ENCODE assay signal across 15 cellular contexts in genomic region chr6:87763901-87764300, GRCh38.
A peak's percentile ranks its signal among the peaks of the same experiment; 100 is the strongest.
DNase-seq lines count a peak whose midpoint lies in the region; ATAC-seq and TF ChIP-seq lines count a peak whose summit lies in the region.
"Had no signal": no experiment of that assay in that cellular context is flagged by ENCODE, and none has a peak within 500 bp of the region (broad histone marks: within the 10 kb centered on the region; RNA-seq: fewer than 3 reads in every experiment).

No MANE protein-coding gene starts in this region.

- H3K4me1 ChIP-seq in GM23338 (ENCODE audit: insufficient read depth) = no peaks in the 10 kb centered on the region
- peaks cover 0 to 13% (median 4%) of the 10 kb centered on the region in 6 donors for H3K4me1 ChIP-seq in spleen

- TF ChIP-seq POLR2A in spleen (IDR thresholded peaks at IDR 0.05) = no peak

- H3F3A ChIP-seq in GM23338 (replicated peaks; ENCODE audit: low read depth) = no peaks in the 10 kb centered on the region

- H3K36me3 ChIP-seq in GM23338 (ENCODE audit: insufficient read depth) (no peaks in the 10 kb centered on the region), spleen (no peaks in the 10 kb centered on the region)
- H3K36me3 ChIP-seq: BLaER1 treated with 17β-estradiol and CSF1 and Interleukin-3, amounts not matched to agents 10 nM and 100 nM had no signal

- ATAC-seq in GM23338 = no peak
- ATAC-seq in stimulated activated naive CD8-positive, alpha-beta T cell treated with anti-CD3 and anti-CD28 coated beads, Interleukin-15, Interleukin-2, amounts not matched to agents 100 U/mL and 50 U/mL, for 24 hours = no peak

- no peak overlapping the region for H3K4me3 ChIP-seq in GM23338
- H3K4me3 ChIP-seq in spleen = no peak overlapping the region
- H3K4me3 ChIP-seq: BLaER1 treated with 17β-estradiol and CSF1 and Interleukin-3, amounts not matched to agents 10 nM and 100 nM had no signal

- no peak for DNase-seq in GM23338 (ENCODE audit: low spot score)
- peak; percentile 5 for DNase-seq in RWPE1 (ENCODE audit: low spot score)
- DNase-seq in fibroblast of peridontal ligament (ENCODE audit: extremely low read depth) = peak; percentile 44
- DNase-seq in neural crest cell (ENCODE audit: low read depth, low spot score) = no peak
- DNase-seq in NCI-H2107 (lab: John Stamatoyannopoulos, UW) = no peak
- DNase-seq in spleen = no peak
- no peak for DNase-seq in stimulated activated naive CD8-positive, alpha-beta T cell treated with anti-CD3 and anti-CD28 coated beads, Interleukin-15, Interleukin-2, amounts not matched to agents 100 U/mL and 50 U/mL, for 24 hours
- no peak for DNase-seq in NCI-H1417 treated with DMSO at 0.1 percent for 48 hours (lab: John Stamatoyannopoulos, UW)
- DNase-seq: ACHN; CD4-positive, CD25-positive, alpha-beta regulatory T cell; DMS53; GF-D8; HCEC 1CT; HFFc6 had no signal

- H3K36me3 Mint-ChIP-seq in GM23338 (ENCODE audit: low read depth) (no peaks in the 10 kb centered on the region), neural crest cell (ENCODE audit: low read depth) (no peaks in the 10 kb centered on the region)
- H3K36me3 Mint-ChIP-seq: CD4-positive, CD25-positive, alpha-beta regulatory T cell had no signal

- no peaks in the 10 kb centered on the region for H3K9me3 ChIP-seq in spleen
- H3K9me3 ChIP-seq: BLaER1 treated with 17β-estradiol and CSF1 and Interleukin-3, amounts not matched to agents 10 nM and 100 nM had no signal

- 0 out of 2 replicates have a peak overlapping the region, but pooled peaks have one; percentile 52 for H2AFZ ChIP-seq in GM23338

- H3K27ac ChIP-seq in GM23338 (ENCODE audit: low read depth) = no peak overlapping the region
- H3K27ac ChIP-seq in RWPE1 = peak overlapping the region; percentile 33; the same call in 1 of the 2 replicates
- H3K27ac ChIP-seq in spleen = no peak overlapping the region
- H3K27ac ChIP-seq: BLaER1 treated with 17β-estradiol and CSF1 and Interleukin-3, amounts not matched to agents 10 nM and 100 nM had no signal

- H3K27ac Mint-ChIP-seq in GM23338 = no peak overlapping the region
- peak overlapping the region; percentile 83 for H3K27ac Mint-ChIP-seq in neural crest cell (ENCODE audit: unreplicated experiment)
- H3K27ac Mint-ChIP-seq: CD4-positive, CD25-positive, alpha-beta regulatory T cell; HFFc6 had no signal

- POLR2A ChIA-PET in RWPE1 (lab: Yijun Ruan, JAX; ENCODE audit: low non-redundant PET) = no interaction called here

- no peaks in the 10 kb centered on the region for H4K20me1 ChIP-seq in GM23338 (replicated peaks; ENCODE audit: insufficient read depth)
- H4K20me1 ChIP-seq: BLaER1 treated with 17β-estradiol and CSF1 and Interleukin-3, amounts not matched to agents 10 nM and 100 nM had no signal

- 63 to 76% (median 67%) methylated on average over 4 of the region's 4 CpGs for WGBS in spleen, 5 donors

- no peaks in the 10 kb centered on the region for H3K9me2 ChIP-seq in GM23338 (ENCODE audit: insufficient read depth)

- no peaks in the 10 kb centered on the region for H3K79me2 ChIP-seq in GM23338 (replicated peaks; ENCODE audit: insufficient read depth)

- H3K27me3 ChIP-seq in GM23338 (ENCODE audit: insufficient read depth) (no peaks in the 10 kb centered on the region), spleen (replicated peaks in 1 of 7) (no peaks in the 10 kb centered on the region)
- H3K27me3 ChIP-seq: BLaER1 treated with 17β-estradiol and CSF1 and Interleukin-3, amounts not matched to agents 10 nM and 100 nM had no signal

- H3K27me3 Mint-ChIP-seq in GM23338 (ENCODE audit: insufficient read depth, low read depth, poor library complexity) (peaks cover 5% of the 10 kb centered on the region), neural crest cell (ENCODE audit: low read depth) (no peaks in the 10 kb centered on the region)
- H3K27me3 Mint-ChIP-seq: CD4-positive, CD25-positive, alpha-beta regulatory T cell had no signal

- no peak for TF ChIP-seq CTCF in GM23338 (conservative IDR thresholded peaks at IDR 0.05; ENCODE audit: low read depth in 2 of 2)
- TF ChIP-seq CTCF in RWPE1 (conservative IDR thresholded peaks at IDR 0.05; ENCODE audit: low read depth) = no peak
- TF ChIP-seq CTCF in neural crest cell (conservative IDR thresholded peaks at IDR 0.05) = no peak
- no peak for TF ChIP-seq CTCF in spleen (IDR thresholded peaks at IDR 0.05 in 8 of 11, conservative IDR thresholded peaks at IDR 0.05 in 3 of 11)

- H3K4me1 Mint-ChIP-seq in GM23338 (no peaks in the 10 kb centered on the region), neural crest cell (no peaks in the 10 kb centered on the region)

- H3K9me3 Mint-ChIP-seq in GM23338 (no peaks in the 10 kb centered on the region; the same call in 2 of the 3 replicates), neural crest cell (no peaks in the 10 kb centered on the region)
- H3K9me3 Mint-ChIP-seq: HFFc6 had no signal

- CTCF ChIA-PET in RWPE1 (lab: Yijun Ruan, JAX) = interaction anchor here (0.7 kb wide), 1 partner anchor 1748 kb away, joined by 4 read pairs; no protein-coding TSS in a partner anchor

- H3K4me3 Mint-ChIP-seq in GM23338 = no peak overlapping the region
- H3K4me3 Mint-ChIP-seq in neural crest cell = no peak overlapping the region
- H3K4me3 Mint-ChIP-seq: CD4-positive, CD25-positive, alpha-beta regulatory T cell; HFFc6 had no signal

- no peak overlapping the region for H3K4me2 ChIP-seq in GM23338
- H3K4me2 ChIP-seq: BLaER1 treated with 17β-estradiol and CSF1 and Interleukin-3, amounts not matched to agents 10 nM and 100 nM had no signal

- intact Hi-C loops in spleen (cut with DNase I; ENCODE audit: low total_unique reads) = no loop called here

TF ChIP-seq in GM23338, 12 proteins besides CTCF, POLR2A, EP300 and RAD21 (continues in another document):
- TF ChIP-seq ZNF114 (CRISPR knock-in tag; IDR thresholded peaks at IDR 0.05) (no peak), REST (IDR thresholded peaks at IDR 0.05; ENCODE audit: unreplicated experiment) (no peak), ZNF331 (CRISPR knock-in tag; IDR thresholded peaks at IDR 0.05; ENCODE audit: low read depth) (no peak)

Comparison
In these comparisons a context has a peak if more than half of its experiments do, and no peak if none do; other contexts are left out.
1. DNase-seq: peak in RWPE1 (single experiment) and fibroblast of peridontal ligament (single experiment); none in GM23338 (single experiment), neural crest cell (single experiment), NCI-H2107 (single experiment), spleen (single experiment), stimulated activated naive CD8-positive, alpha-beta T cell treated with anti-CD3 and anti-CD28 coated beads, Interleukin-15, Interleukin-2, amounts not matched to agents 100 U/mL and 50 U/mL, for 24 hours (single experiment) and NCI-H1417 treated with DMSO at 0.1 percent for 48 hours (single experiment).